Comparison of ENCODE assay signal across 19 cellular contexts in genomic region chr12:114152890-114153289, GRCh38.
"Had no signal": no experiment of that assay in that cellular context is flagged by ENCODE, and none has a peak within 500 bp of the region (broad histone marks: within the 10 kb centered on the region; RNA-seq: fewer than 3 reads in every experiment).

No MANE protein-coding gene starts in this region.

- H3K27me3 ChIP-seq: body of pancreas, esophagus squamous epithelium, gastrocnemius medialis, tibial nerve had no signal

- H3K36me3 ChIP-seq: esophagus squamous epithelium, gastrocnemius medialis, heart left ventricle, tibial nerve had no signal

- DNase-seq: activated CD4-positive, alpha-beta T cell treated with anti-CD3 and anti-CD28 coated beads for 4 hours; activated CD8-positive, alpha-beta memory T cell treated with anti-CD3 and anti-CD28 coated beads, Interleukin-2, amount 50 U/mL, for 4 hours; activated CD8-positive, alpha-beta T cell treated with anti-CD3 and anti-CD28 coated beads, Interleukin-2, amount 10 ng/mL, durations not matched to agents 7 days and 5 days; activated gamma-delta T cell; activated T-cell treated with anti-CD3 and anti-CD28 coated beads, Interleukin-2, amount 50 U/mL, for 72 hours; body of pancreas; esophagus squamous epithelium; gastrocnemius medialis; heart left ventricle; nucleus accumbens; right cardiac atrium; stimulated activated CD4-positive, alpha-beta T cell treated with anti-CD3 and anti-CD28 coated beads, Interleukin-4, amount 100 ng/mL, for 4 hours; stimulated activated CD8-positive, alpha-beta memory T cell treated with anti-CD3 and anti-CD28 coated beads, Interleukin-4, amount 100 ng/mL, for 48 hours; stimulated activated naive CD4-positive, alpha-beta T cell treated with Interleukin-2 at 50 U/mL for 16 hours; substantia nigra had no signal

- H3K4me1 ChIP-seq: body of pancreas, esophagus squamous epithelium, gastrocnemius medialis, heart left ventricle, tibial nerve had no signal

- H3K9me3 ChIP-seq: body of pancreas, gastrocnemius medialis, heart left ventricle had no signal

- ATAC-seq: activated CD8-positive, alpha-beta T cell treated with anti-CD3 and anti-CD28 coated beads, Interleukin-2, amount 10 ng/mL, durations not matched to agents 7 days and 5 days; activated naive CD4-positive, alpha-beta T cell treated with anti-CD3 and anti-CD28 coated beads, Interleukin-2, amount 50 U/mL, for 72 hours; activated T-cell treated with anti-CD3 and anti-CD28 coated beads, Interleukin-2, amount 50 U/mL, for 72 hours; body of pancreas; gastrocnemius medialis; heart left ventricle had no signal

- H3K27ac ChIP-seq: body of pancreas, coronary artery, esophagus squamous epithelium, gastrocnemius medialis, heart left ventricle, skin epidermis, tibial nerve had no signal

- H3K4me3 ChIP-seq: body of pancreas, coronary artery, esophagus squamous epithelium, gastrocnemius medialis, heart left ventricle, skin epidermis, tibial nerve had no signal
